In genomic region chr3:44058022-44058867, GRCh38 we compare ENCODE assay signal across 9 cellular contexts.
A peak's percentile ranks its signal among the peaks of the same experiment; 100 is the strongest.
DNase-seq lines count a peak whose midpoint lies in the region; ATAC-seq and TF ChIP-seq lines count a peak whose summit lies in the region.
"Had no signal": no experiment of that assay in that cellular context is flagged by ENCODE, and none has a peak within 500 bp of the region (broad histone marks: within the 10 kb centered on the region; RNA-seq: fewer than 3 reads in every experiment).

No MANE protein-coding gene starts in this region.

- peak overlapping the region; percentile 12; the same call in 1 of the 2 replicates for H3K9ac ChIP-seq in SU-DHL-6 (ENCODE audit: low read length)

- H4K20me1 ChIP-seq in SU-DHL-6 (ENCODE audit: low read depth, low read length) = no peaks in the 10 kb centered on the region; the same call in 1 of the 2 replicates

- ATAC-seq in GM19025 (IDR thresholded peaks at IDR 0.05; ENCODE audit: low read depth, unreplicated experiment) = peak; percentile 89
- ATAC-seq in HG03045 (IDR thresholded peaks at IDR 0.05; ENCODE audit: unreplicated experiment) = peak; percentile 92
- peak; percentile 44 for ATAC-seq in effector memory CD8-positive, alpha-beta T cell (replicated peaks)

- no peak overlapping the region for H3K27ac Mint-ChIP-seq in effector memory CD8-positive, alpha-beta T cell

- H3K36me3 ChIP-seq in SU-DHL-6 (ENCODE audit: low read length) = no peaks in the 10 kb centered on the region
- H3K36me3 ChIP-seq: heart left ventricle had no signal

- no peaks in the 10 kb centered on the region for H3K9me3 ChIP-seq in SU-DHL-6 (ENCODE audit: insufficient read depth, low read length)
- H3K9me3 ChIP-seq: heart left ventricle had no signal

- no peaks in the 10 kb centered on the region for H3K27me3 ChIP-seq in SU-DHL-6 (ENCODE audit: low read length)

- H2AFZ ChIP-seq in SU-DHL-6 (ENCODE audit: low read depth, low read length, severe bottlenecking) = no peak overlapping the region

- no peaks in the 10 kb centered on the region for H3K4me1 Mint-ChIP-seq in effector memory CD8-positive, alpha-beta T cell (ENCODE audit: low read depth in 2 of 2)

- no peaks in the 10 kb centered on the region for H3K36me3 Mint-ChIP-seq in effector memory CD8-positive, alpha-beta T cell (ENCODE audit: insufficient read depth)

- no peak for DNase-seq in AG09309 (ENCODE audit: low read depth)
- DNase-seq in effector memory CD8-positive, alpha-beta T cell = no peak
- DNase-seq in stimulated activated CD4-positive, alpha-beta T cell treated with anti-CD3 and anti-CD28 coated beads, Interleukin-2, amount 100 ng/mL, for 4 hours (ENCODE audit: low read depth) = peak; percentile 70
- DNase-seq in GDM1 (lab: John Stamatoyannopoulos, UW) = no peak
- no peak for DNase-seq in cerebellar nuclear complex (lab: John Stamatoyannopoulos, UW)
- DNase-seq: heart left ventricle had no signal

- peaks cover 11% of the 10 kb centered on the region; the same call in 1 of the 2 replicates for H3K79me2 ChIP-seq in SU-DHL-6 (ENCODE audit: insufficient read depth, low read length)

- no peaks in the 10 kb centered on the region for H3K9me2 ChIP-seq in SU-DHL-6 (replicated peaks; ENCODE audit: insufficient read depth, low read length)

- H3K4me3 ChIP-seq in AG09309 (ENCODE audit: control insufficient read depth, low read depth, low read length) (peak overlapping the region; percentile 37), SU-DHL-6 (ENCODE audit: insufficient read depth, low read length, poor library complexity, severe bottlenecking) (no peak overlapping the region)
- H3K4me3 ChIP-seq: heart left ventricle had no signal

- H3K27me3 Mint-ChIP-seq in effector memory CD8-positive, alpha-beta T cell = peaks cover 62 to 83% of the 10 kb centered on the region in 2 donors

- no peaks in the 10 kb centered on the region for H3F3A ChIP-seq in SU-DHL-6 (ENCODE audit: insufficient read depth)

- no peaks in the 10 kb centered on the region for H3K9me3 Mint-ChIP-seq in effector memory CD8-positive, alpha-beta T cell

- TF ChIP-seq CTCF in AG09309 (IDR thresholded peaks at IDR 0.05; ENCODE audit: control insufficient read depth, insufficient read depth, low read depth, low read length, missing control alignments) = no peak
- TF ChIP-seq CTCF in SU-DHL-6 (IDR thresholded peaks at IDR 0.05; ENCODE audit: insufficient read depth, low read length, poor library complexity, severe bottlenecking) = no peak

- H3K4me2 ChIP-seq in SU-DHL-6 (ENCODE audit: low read depth, low read length, poor library complexity, severe bottlenecking) = peak overlapping the region; percentile 17

- H3K4me3 Mint-ChIP-seq in effector memory CD8-positive, alpha-beta T cell = no peak overlapping the region

- peak overlapping the region; percentile 38 for H3K27ac ChIP-seq in SU-DHL-6 (ENCODE audit: low read depth, low read length)
- H3K27ac ChIP-seq: heart left ventricle had no signal
